Comparison of ENCODE assay signal across 9 cellular contexts in the genomic region with DNA sequence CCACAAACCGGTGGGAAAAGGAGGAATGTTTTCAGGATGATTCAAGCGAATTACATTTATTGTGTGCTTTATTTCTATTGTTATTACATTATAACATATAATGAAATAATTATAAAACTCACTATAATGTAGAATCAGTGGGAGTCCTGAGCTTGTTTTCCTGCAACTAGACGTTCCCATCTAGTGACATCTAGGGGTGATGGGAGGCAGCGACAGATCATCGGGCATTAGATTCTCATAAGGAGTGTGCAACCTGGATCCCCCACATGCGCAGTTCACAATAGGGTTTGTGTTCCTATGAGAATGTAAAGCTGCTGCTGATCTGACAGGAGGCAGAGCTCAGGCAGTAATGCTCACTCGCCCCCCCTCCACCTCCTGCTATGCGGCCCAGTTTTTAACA. TPM values are rescaled to one million over a fixed set of nuclear protein-coding genes. Genes with fewer than 3 reads are reported as not detected.
DNase-seq lines count a peak whose midpoint lies in the region; ATAC-seq and TF ChIP-seq lines count a peak whose summit lies in the region.
"Had no signal": no experiment of that assay in that cellular context is flagged by ENCODE, and none has a peak within 500 bp of the region (broad histone marks: within the 10 kb centered on the region; RNA-seq: fewer than 3 reads in every experiment).

No MANE protein-coding gene starts in this region.

- H3K9me3 ChIP-seq in CD4-positive, CD25-positive, alpha-beta regulatory T cell (ENCODE audit: control insufficient read depth in 2 of 2, low read length in 2 of 2) = no peaks in the 10 kb centered on the region
- H3K9me3 ChIP-seq in Panc1 (ENCODE audit: control insufficient read depth, insufficient read depth, low read depth, low read length) = no peaks in the 10 kb centered on the region

- in situ Hi-C loops in Panc1 (cut with HindIII; ENCODE audit: low pct_unique_long_range_greater_than_20kb, low sequenced_read_pairs) = no loop called here

- CTCF ChIA-PET in Panc1 (lab: Charles Lee) = interaction anchor here (0.6 to 0.7 kb wide), 4 partner anchors 12 to 191 kb away, joined by 3 to 9 read pairs (median 3); no protein-coding TSS in a partner anchor

- H3K36me3 Mint-ChIP-seq in CD4-positive, CD25-positive, alpha-beta regulatory T cell = peaks cover 3% of the 10 kb centered on the region

- no peak overlapping the region for H3K4me3 ChIP-seq in CD4-positive, CD25-positive, alpha-beta regulatory T cell (ENCODE audit: low read depth, low read length)
- no peak overlapping the region for H3K4me3 ChIP-seq in Panc1 (ENCODE audit: low read depth in 2 of 2, low read length in 2 of 2)
- no peak overlapping the region for H3K4me3 ChIP-seq in fibroblast of pulmonary artery (replicated peaks; ENCODE audit: low read depth, low read length)
- H3K4me3 ChIP-seq in dorsolateral prefrontal cortex = no peak overlapping the region

- ATAC-seq in CD4-positive, CD25-positive, alpha-beta regulatory T cell (ENCODE audit: low read depth in 2 of 2) = no peak
- no peak for ATAC-seq in Panc1
- no peak for ATAC-seq in HG02938 (IDR thresholded peaks at IDR 0.05; ENCODE audit: unreplicated experiment)
- ATAC-seq in GM21390 (IDR thresholded peaks at IDR 0.05; ENCODE audit: unreplicated experiment) = no peak

- peaks cover 0 to 4% (median 0%) of the 10 kb centered on the region in 4 donors for H3K4me1 Mint-ChIP-seq in CD4-positive, CD25-positive, alpha-beta regulatory T cell

- no TSS peak for BruUV-seq in Panc1 (replicated peaks; lab: Mats Ljungman, UMichigan)

- H3K27ac Mint-ChIP-seq in CD4-positive, CD25-positive, alpha-beta regulatory T cell = no peak overlapping the region

- peaks cover 4% of the 10 kb centered on the region for H3K27me3 Mint-ChIP-seq in CD4-positive, CD25-positive, alpha-beta regulatory T cell

- H3K36me3 ChIP-seq in CD4-positive, CD25-positive, alpha-beta regulatory T cell (ENCODE audit: control insufficient read depth, insufficient read depth, low read length) = no peaks in the 10 kb centered on the region
- H3K36me3 ChIP-seq in Panc1 (ENCODE audit: control insufficient read depth, insufficient read depth, low read length) = no peaks in the 10 kb centered on the region

- POLR2A ChIA-PET in Panc1 (lab: Charles Lee) = interaction anchor here (0.6 to 0.7 kb wide), 3 partner anchors 25 to 443 kb away, joined by 3 to 5 read pairs (median 3); no protein-coding TSS in a partner anchor

- H3K27ac ChIP-seq in CD4-positive, CD25-positive, alpha-beta regulatory T cell (ENCODE audit: insufficient read depth, low read length, poor library complexity, severe bottlenecking) = no peak overlapping the region
- no peak overlapping the region for H3K27ac ChIP-seq in Panc1 (ENCODE audit: low read length)
- H3K27ac ChIP-seq in dorsolateral prefrontal cortex = peak overlapping the region in 7 of 59 donors; percentile 3 to 64 (median 12)

- H3K4me1 ChIP-seq in CD4-positive, CD25-positive, alpha-beta regulatory T cell (ENCODE audit: control insufficient read depth, insufficient read depth, low read length, poor library complexity, severe bottlenecking) = no peaks in the 10 kb centered on the region
- 0 out of 2 replicates have a peak, but pooled peaks cover 4% of the 10 kb centered on the region for H3K4me1 ChIP-seq in Panc1 (ENCODE audit: control insufficient read depth, insufficient read depth, low read length)

- H3K9me3 Mint-ChIP-seq in CD4-positive, CD25-positive, alpha-beta regulatory T cell = peaks cover 0 to 3% (median 0%) of the 10 kb centered on the region in 7 donors

- H3K27me3 ChIP-seq in CD4-positive, CD25-positive, alpha-beta regulatory T cell (ENCODE audit: control insufficient read depth, insufficient read depth, low read length) = no peaks in the 10 kb centered on the region
- H3K27me3 ChIP-seq in Panc1 (ENCODE audit: control insufficient read depth, insufficient read depth, low read length) (no peaks in the 10 kb centered on the region), dorsolateral prefrontal cortex (no peaks in the 10 kb centered on the region)

- H3K4me3 Mint-ChIP-seq in CD4-positive, CD25-positive, alpha-beta regulatory T cell = no peak overlapping the region

- DNase-seq in CD4-positive, CD25-positive, alpha-beta regulatory T cell = peak in 2 of 3 donors; percentile 27 to 38
- DNase-seq in Panc1 (ENCODE audit: low read depth, low spot score) = no peak
- DNase-seq in fibroblast of pulmonary artery (ENCODE audit: low read depth) = peak; percentile 51
- no peak for DNase-seq in dorsolateral prefrontal cortex
- DNase-seq: activated CD8-positive, alpha-beta memory T cell treated with anti-CD3 and anti-CD28 coated beads, Interleukin-2, amount 50 U/mL, for 4 hours; occipital lobe had no signal

- TF ChIP-seq CTCF in GM12874 (IDR thresholded peaks at IDR 0.05; ENCODE audit: insufficient read depth, low read depth, low read length) = 0 out of 2 replicates have a peak, but pooled peaks have one; percentile 11
- TF ChIP-seq CTCF in Panc1 (IDR thresholded peaks at IDR 0.05) = peak; percentile 52
- TF ChIP-seq CTCF in fibroblast of pulmonary artery (IDR thresholded peaks at IDR 0.05; ENCODE audit: low read length, missing control alignments) = peak; percentile 41
- TF ChIP-seq CTCF in dorsolateral prefrontal cortex (IDR thresholded peaks at IDR 0.05 in 54 of 56, conservative IDR thresholded peaks at IDR 0.05 in 2 of 56; ENCODE audit: low read depth in 1 of 56, partially characterized antibody in 56 of 56) = peak in 22 of 56 donors; percentile 8 to 39 (median 20)

- intact Hi-C loops in Panc1 (cut with micrococcal nuclease; ENCODE audit: unreplicated experiment) (no loop called here), dorsolateral prefrontal cortex (cut with DNase I) (loop anchor here in 1 of 2 donors (10.0 kb wide), 1 partner anchor 114 kb away; no protein-coding TSS in a partner anchor)

RNA-seq across cellular contexts. Expression of a gene that starts 54.5 kb away (rescaled TPM):
- total RNA-seq in CD4-positive, CD25-positive, alpha-beta regulatory T cell = not detected
- not detected for polyA plus RNA-seq in CD4-positive, CD25-positive, alpha-beta regulatory T cell
- total RNA-seq in Panc1 (2021; ENCODE audit: unreplicated experiment) (1.2 TPM), dorsolateral prefrontal cortex (100 to 1,000 TPM in 111 of 120 experiments, 10 to 100 TPM in 9; 43.7 to 217 (median 146) TPM)
- polyA plus RNA-seq in Panc1 (2012; ENCODE audit: insufficient read length) = 0.98 TPM

RNA-seq across cellular contexts. Expression of a gene that starts 55.4 kb away (rescaled TPM):
- 195 TPM for total RNA-seq in CD4-positive, CD25-positive, alpha-beta regulatory T cell
- polyA plus RNA-seq in CD4-positive, CD25-positive, alpha-beta regulatory T cell = 100 to 1,000 TPM; 120 to 172 (median 151) TPM
- total RNA-seq in Panc1 (2021; ENCODE audit: unreplicated experiment) (55.9 TPM), dorsolateral prefrontal cortex (10 to 100 TPM; 14.0 to 58.3 (median 25.4) TPM)
- 102 TPM for polyA plus RNA-seq in Panc1 (2012; ENCODE audit: insufficient read length)

RNA-seq across cellular contexts. Expression of a gene that starts 55.7 kb away (rescaled TPM):
- total RNA-seq in CD4-positive, CD25-positive, alpha-beta regulatory T cell = 6.2 TPM
- 10 to 100 TPM; 19.1 to 48.6 (median 24.1) TPM for polyA plus RNA-seq in CD4-positive, CD25-positive, alpha-beta regulatory T cell
- total RNA-seq in Panc1 (2021; ENCODE audit: unreplicated experiment) = 45.6 TPM
- polyA plus RNA-seq in Panc1 (2012; ENCODE audit: insufficient read length) = 105 TPM
- 10 to 100 TPM; 22.5 to 59.4 (median 36.1) TPM for total RNA-seq in dorsolateral prefrontal cortex

Comparison
In these comparisons a context has a peak if more than half of its experiments do, and no peak if none do; other contexts are left out.
1. DNase-seq: peak in CD4-positive, CD25-positive, alpha-beta regulatory T cell (2 of 3) and fibroblast of pulmonary artery (single experiment); none in Panc1 (single experiment) and dorsolateral prefrontal cortex (0 of 10).
2. RNA of a gene that starts 54.5 kb away (total RNA-seq): 43.7 to 217 TPM in dorsolateral prefrontal cortex; 1.2 TPM in Panc1 (single experiment) and not detected in CD4-positive, CD25-positive, alpha-beta regulatory T cell (single experiment); every median in the first group is over 10 times any median in the second.